Comparison of ENCODE assay signal across 7 cellular contexts in the genomic region with DNA sequence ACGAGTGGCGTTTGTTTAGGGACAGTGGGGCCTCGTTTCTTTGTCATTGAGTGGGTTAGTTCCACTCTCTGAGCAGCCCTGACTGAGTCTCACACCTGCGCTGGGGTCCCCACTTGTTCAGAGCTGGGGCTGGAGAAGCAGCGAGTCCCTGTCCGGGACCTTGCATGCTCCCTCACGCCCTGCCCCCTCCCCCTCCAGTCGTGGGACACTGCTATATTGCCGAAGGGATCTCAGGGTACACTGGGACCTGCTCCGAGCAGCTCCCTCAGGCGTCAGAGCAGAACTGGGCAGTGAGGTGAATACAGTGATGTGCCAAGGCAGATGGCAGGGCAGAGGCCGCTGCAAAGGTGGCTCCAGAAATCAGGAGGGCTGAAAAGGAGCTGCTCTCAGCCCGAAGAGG. TPM values are rescaled to one million over a fixed set of nuclear protein-coding genes. Genes with fewer than 3 reads are reported as not detected.
DNase-seq lines count a peak whose midpoint lies in the region; ATAC-seq and TF ChIP-seq lines count a peak whose summit lies in the region.

No MANE protein-coding gene starts in this region.

- H3K9me3 ChIP-seq in smooth muscle cell (replicated peaks; ENCODE audit: low read depth) = no peaks in the 10 kb centered on the region

- H3K36me3 ChIP-seq in smooth muscle cell (ENCODE audit: low read depth) = no peaks in the 10 kb centered on the region

- H3K27me3 ChIP-seq in smooth muscle cell (ENCODE audit: low read depth) = no peaks in the 10 kb centered on the region

- ATAC-seq in GM19395 (IDR thresholded peaks at IDR 0.05; ENCODE audit: unreplicated experiment) (peak; percentile 29), HG02943 (IDR thresholded peaks at IDR 0.05; ENCODE audit: low read depth, unreplicated experiment) (peak; percentile 7), GM18858 (IDR thresholded peaks at IDR 0.05; ENCODE audit: unreplicated experiment) (no peak)

- WGBS in smooth muscle cell (ENCODE audit: low lambda C conversion rate) = 70% methylated on average over 13 of the region's 13 CpGs

- DNase-seq in smooth muscle cell (lab: John Stamatoyannopoulos, UW; ENCODE audit: unreplicated experiment) (no peak), Ammon's horn (ENCODE audit: low spot score) (no peak), endothelial cell (ENCODE audit: low spot score) (no peak)

- no peak overlapping the region for H3K4me3 ChIP-seq in smooth muscle cell

- H3K36me3 Mint-ChIP-seq in activated naive CD8-positive, alpha-beta T cell = no peaks in the 10 kb centered on the region
- H3K36me3 Mint-ChIP-seq in endothelial cell (ENCODE audit: low read depth, unreplicated experiment) = peaks cover 3% of the 10 kb centered on the region

- H3K4me1 Mint-ChIP-seq in activated naive CD8-positive, alpha-beta T cell (ENCODE audit: low read depth) = peaks cover 79% of the 10 kb centered on the region
- H3K4me1 Mint-ChIP-seq in endothelial cell (ENCODE audit: unreplicated experiment) = no peaks in the 10 kb centered on the region

- no peaks in the 10 kb centered on the region for H3K9me3 Mint-ChIP-seq in activated naive CD8-positive, alpha-beta T cell (ENCODE audit: low read depth)
- no peaks in the 10 kb centered on the region for H3K9me3 Mint-ChIP-seq in endothelial cell (ENCODE audit: unreplicated experiment)

- no peak overlapping the region for H2AFZ ChIP-seq in smooth muscle cell (ENCODE audit: low read depth)

- H3K9ac ChIP-seq in smooth muscle cell (ENCODE audit: low read depth) = no peak overlapping the region

- peak overlapping the region; percentile 58 for H3K4me3 Mint-ChIP-seq in activated naive CD8-positive, alpha-beta T cell
- H3K4me3 Mint-ChIP-seq in endothelial cell (ENCODE audit: unreplicated experiment) = no peak overlapping the region

- TF ChIP-seq CTCF in smooth muscle cell (IDR thresholded peaks at IDR 0.05; ENCODE audit: borderline replicate concordance, insufficient read depth, poor library complexity, severe bottlenecking) (no peak), endothelial cell (IDR thresholded peaks at IDR 0.05; ENCODE audit: unreplicated experiment) (no peak)

- H3F3A ChIP-seq in smooth muscle cell (ENCODE audit: low read depth) = no peaks in the 10 kb centered on the region

- no peaks in the 10 kb centered on the region for H4K20me1 ChIP-seq in smooth muscle cell (ENCODE audit: low read depth)

- H3K4me1 ChIP-seq in smooth muscle cell (ENCODE audit: low read depth) = peaks cover 18% of the 10 kb centered on the region

- H3K27ac ChIP-seq in smooth muscle cell (ENCODE audit: low read depth) = no peak overlapping the region

- H3K27me3 Mint-ChIP-seq in activated naive CD8-positive, alpha-beta T cell = no peaks in the 10 kb centered on the region
- peaks cover 18% of the 10 kb centered on the region for H3K27me3 Mint-ChIP-seq in endothelial cell (ENCODE audit: unreplicated experiment)

- H3K79me2 ChIP-seq in smooth muscle cell (ENCODE audit: low read depth) = no peaks in the 10 kb centered on the region

- H3K27ac Mint-ChIP-seq in activated naive CD8-positive, alpha-beta T cell = peak overlapping the region; percentile 23
- H3K27ac Mint-ChIP-seq in endothelial cell (ENCODE audit: unreplicated experiment) = no peak overlapping the region

- H3K4me2 ChIP-seq in smooth muscle cell = peak overlapping the region; percentile 36

RNA-seq across cellular contexts. Expression of gene KLF13, which starts 59.9 kb away (rescaled TPM):
- total RNA-seq in smooth muscle cell (74.2 and 77.4 TPM in 2 replicates), endothelial cell (ENCODE audit: unreplicated experiment) (45.1 TPM)
- 42.1 and 58.0 TPM in 2 replicates for polyA plus RNA-seq in smooth muscle cell
